ENCODE assay signal across 17 cellular contexts in genomic region chr1:218374401-218374848, GRCh38. TPM values are rescaled to one million over a fixed set of nuclear protein-coding genes. Genes with fewer than 3 reads are reported as not detected.
DNase-seq lines count a peak whose midpoint lies in the region; ATAC-seq and TF ChIP-seq lines count a peak whose summit lies in the region.
"Had no signal": no experiment of that assay in that cellular context is flagged by ENCODE, and none has a peak within 500 bp of the region (broad histone marks: within the 10 kb centered on the region; RNA-seq: fewer than 3 reads in every experiment).

No MANE protein-coding gene starts in this region.

- peak overlapping the region; percentile 51 for H3K9ac ChIP-seq in skeletal muscle satellite cell (ENCODE audit: low read depth, low read length)

- peak overlapping the region; percentile 26 for H3K4me2 ChIP-seq in skeletal muscle satellite cell (ENCODE audit: low read length)
- H3K4me2 ChIP-seq: GM23338 had no signal

- H3K4me1 ChIP-seq in HEK293 (ENCODE audit: control insufficient read depth, insufficient read depth, low read length): peaks cover 25% of the 10 kb centered on the region
- peaks cover 54% of the 10 kb centered on the region for H3K4me1 ChIP-seq in skeletal muscle satellite cell (ENCODE audit: control insufficient read depth, insufficient read depth, low read length)

- H3K27me3 ChIP-seq in skeletal muscle satellite cell (ENCODE audit: control insufficient read depth, insufficient read depth, low read length): no peaks in the 10 kb centered on the region
- H3K27me3 ChIP-seq: MG63 had no signal

- peak overlapping the region; percentile 50 for H3K27ac ChIP-seq in HEK293 (ENCODE audit: extremely low read depth, low read depth, low read length)
- no peak overlapping the region for H3K27ac ChIP-seq in RWPE1

- POLR2A ChIA-PET in HEK293 (lab: Yijun Ruan, JAX) (no interaction called here), RWPE1 (lab: Yijun Ruan, JAX; ENCODE audit: low non-redundant PET) (no interaction called here)

- H3K36me3 ChIP-seq in HEK293 (ENCODE audit: control insufficient read depth in 2 of 2, insufficient read depth in 1 of 2, low read length in 2 of 2) (no peaks in the 10 kb centered on the region), skeletal muscle satellite cell (ENCODE audit: insufficient read depth, low read length) (no peaks in the 10 kb centered on the region)
- H3K36me3 ChIP-seq: MG63 had no signal

- H3K4me3 ChIP-seq in HEK293 (ENCODE audit: low read depth, low read length) (no peak overlapping the region), skeletal muscle satellite cell (ENCODE audit: low read length) (no peak overlapping the region)
- H3K4me3 ChIP-seq: GM23338, MG63 had no signal

- no peaks in the 10 kb centered on the region for H3K9me3 ChIP-seq in HEK293 (ENCODE audit: control insufficient read depth, insufficient read depth, low read depth, low read length)
- no peaks in the 10 kb centered on the region for H3K9me3 ChIP-seq in skeletal muscle satellite cell (replicated peaks; ENCODE audit: low read length)
- H3K9me3 ChIP-seq: MG63 had no signal

- ATAC-seq in HG03280 (IDR thresholded peaks at IDR 0.05; ENCODE audit: unreplicated experiment): no peak
- ATAC-seq: esophagus mucosa, GM23338 had no signal

- no peak for TF ChIP-seq CTCF in HEK293 (tag by site-specific recombination; IDR thresholded peaks at IDR 0.05)
- TF ChIP-seq CTCF in RWPE1 (conservative IDR thresholded peaks at IDR 0.05; ENCODE audit: low read depth): no peak

- DNase-seq in astrocyte of the hippocampus (ENCODE audit: low read depth, low spot score) (peak; percentile 44), iris pigment epithelial cell (ENCODE audit: low read depth) (peak; percentile 62), COR-L47 (lab: John Stamatoyannopoulos, UW) (no peak), RWPE1 (ENCODE audit: low spot score) (no peak), NCI-H510A (lab: John Stamatoyannopoulos, UW) (no peak)
- DNase-seq: activated gamma-delta T cell treated with Interleukin-2 at 50 U/mL for 16 hours; C1 segment of cervical spinal cord; central memory CD4-positive, alpha-beta T cell; GDM1; MG63; NCI-H226; RPMI8226 had no signal

- CTCF ChIA-PET in HEK293 (lab: Yijun Ruan, JAX) (interaction anchor here (0.7 kb wide), 1 partner anchor 27 kb away, joined by 3 read pairs; no protein-coding TSS in a partner anchor), RWPE1 (lab: Yijun Ruan, JAX) (no interaction called here)

TF ChIP-seq in HEK293, 187 proteins besides CTCF, POLR2A, EP300 and RAD21:
- peak; percentile 54 for TF ChIP-seq PRDM6 (tag by site-specific recombination; IDR thresholded peaks at IDR 0.05)
- TF ChIP-seq ZBTB1 (tag by site-specific recombination; IDR thresholded peaks at IDR 0.05): no peak
- TF ChIP-seq, protein P1, sequence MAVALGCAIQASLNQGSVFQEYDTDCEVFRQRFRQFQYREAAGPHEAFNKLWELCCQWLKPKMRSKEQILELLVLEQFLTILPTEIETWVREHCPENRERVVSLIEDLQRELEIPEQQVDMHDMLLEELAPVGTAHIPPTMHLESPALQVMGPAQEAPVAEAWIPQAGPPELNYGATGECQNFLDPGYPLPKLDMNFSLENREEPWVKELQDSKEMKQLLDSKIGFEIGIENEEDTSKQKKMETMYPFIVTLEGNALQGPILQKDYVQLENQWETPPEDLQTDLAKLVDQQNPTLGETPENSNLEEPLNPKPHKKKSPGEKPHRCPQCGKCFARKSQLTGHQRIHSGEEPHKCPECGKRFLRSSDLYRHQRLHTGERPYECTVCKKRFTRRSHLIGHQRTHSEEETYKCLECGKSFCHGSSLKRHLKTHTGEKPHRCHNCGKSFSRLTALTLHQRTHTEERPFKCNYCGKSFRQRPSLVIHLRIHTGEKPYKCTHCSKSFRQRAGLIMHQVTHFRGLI (tag by site-specific recombination; IDR thresholded peaks at IDR 0.05): peak; percentile 73
- TF ChIP-seq, protein P2, sequence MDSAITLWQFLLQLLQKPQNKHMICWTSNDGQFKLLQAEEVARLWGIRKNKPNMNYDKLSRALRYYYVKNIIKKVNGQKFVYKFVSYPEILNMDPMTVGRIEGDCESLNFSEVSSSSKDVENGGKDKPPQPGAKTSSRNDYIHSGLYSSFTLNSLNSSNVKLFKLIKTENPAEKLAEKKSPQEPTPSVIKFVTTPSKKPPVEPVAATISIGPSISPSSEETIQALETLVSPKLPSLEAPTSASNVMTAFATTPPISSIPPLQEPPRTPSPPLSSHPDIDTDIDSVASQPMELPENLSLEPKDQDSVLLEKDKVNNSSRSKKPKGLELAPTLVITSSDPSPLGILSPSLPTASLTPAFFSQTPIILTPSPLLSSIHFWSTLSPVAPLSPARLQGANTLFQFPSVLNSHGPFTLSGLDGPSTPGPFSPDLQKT (IDR thresholded peaks at IDR 0.05; ENCODE audit: borderline replicate concordance, low read depth, low read length): no peak
- 0 out of 2 replicates have a peak, but pooled peaks have one; percentile 16 for TF ChIP-seq OSR2 (tag by site-specific recombination; IDR thresholded peaks at IDR 0.05)
- no peak for TF ChIP-seq MEIS1 (CRISPR knock-in tag; IDR thresholded peaks at IDR 0.05; ENCODE audit: borderline replicate concordance)
- 0 out of 2 replicates have a peak, but pooled peaks have one; percentile 16 for TF ChIP-seq PRDM10 (tag by site-specific recombination; IDR thresholded peaks at IDR 0.05)
- no peak for TF ChIP-seq SALL2 (tag by site-specific recombination; IDR thresholded peaks at IDR 0.05; ENCODE audit: borderline replicate concordance)
- no peak for TF ChIP-seq ZNF776 (tag by site-specific recombination; IDR thresholded peaks at IDR 0.05; ENCODE audit: borderline replicate concordance)
- TF ChIP-seq ZNF600 (tag by site-specific recombination; IDR thresholded peaks at IDR 0.05): no peak
- TF ChIP-seq ZNF626 (tag by site-specific recombination; IDR thresholded peaks at IDR 0.05): no peak
- no peak for TF ChIP-seq ZNF175 (tag by site-specific recombination; IDR thresholded peaks at IDR 0.05)
- no peak for TF ChIP-seq ZNF830 (tag by site-specific recombination; IDR thresholded peaks at IDR 0.05; ENCODE audit: low read depth)
- no peak for TF ChIP-seq BCL6B (tag by site-specific recombination; IDR thresholded peaks at IDR 0.05)
- no peak for TF ChIP-seq ZNF157 (tag by site-specific recombination; IDR thresholded peaks at IDR 0.05)
- TF ChIP-seq ZNF302 (tag by site-specific recombination; IDR thresholded peaks at IDR 0.05; ENCODE audit: low read depth): no peak

RNA-seq across cellular contexts. Expression of gene TGFB2, which starts 29.3 kb away (rescaled TPM):
- 3.0 and 3.5 TPM in 2 replicates for total RNA-seq in skeletal muscle satellite cell (2012; rRNA removed)

Comparison
In these comparisons a context has a peak if more than half of its experiments do, and no peak if none do; other contexts are left out.
1. DNase-seq: peak in astrocyte of the hippocampus (single experiment) and iris pigment epithelial cell (single experiment); none in COR-L47 (single experiment), RWPE1 (single experiment) and NCI-H510A (single experiment).